Comparison of ENCODE assay signal across 21 cellular contexts in genomic region chr2:190515687-190516086, GRCh38. TPM values are rescaled to one million over a fixed set of nuclear protein-coding genes. Genes with fewer than 3 reads are reported as not detected.
DNase-seq lines count a peak whose midpoint lies in the region; FAIRE-seq and TF ChIP-seq lines count a peak whose summit lies in the region.
"Had no signal": no experiment of that assay in that cellular context is flagged by ENCODE, and none has a peak within 500 bp of the region (broad histone marks: within the 10 kb centered on the region; RNA-seq: fewer than 3 reads in every experiment).

No MANE protein-coding gene starts in this region.

- H3K4me3 Mint-ChIP-seq in activated T-cell treated with anti-CD3 and anti-CD28 coated beads, Interleukin-2, amount 50 U/mL, for 24 hours = no peak overlapping the region
- peak overlapping the region; percentile 1 for H3K4me3 Mint-ChIP-seq in activated T-helper 1 cell treated with anti-CD3 and anti-CD28 coated beads, Interleukin-12 subunit alpha, Interleukin-12 subunit beta, Interleukin-2, Interleukin-4 antibody, amounts not matched to agents 30 ng/mL and 10 ng/mL and 1 ng/mL, durations not matched to agents 14 hours and 24 hours and 36 hours
- H3K4me3 Mint-ChIP-seq: CD14-positive monocyte, H9, nephron progenitor cell had no signal

- peaks cover 47% of the 10 kb centered on the region for H3K4me1 Mint-ChIP-seq in activated T-cell treated with anti-CD3 and anti-CD28 coated beads, Interleukin-2, amount 50 U/mL, for 24 hours (ENCODE audit: low read depth)
- H3K4me1 Mint-ChIP-seq in activated T-helper 1 cell treated with anti-CD3 and anti-CD28 coated beads, Interleukin-12 subunit alpha, Interleukin-12 subunit beta, Interleukin-2, Interleukin-4 antibody, amounts not matched to agents 30 ng/mL and 10 ng/mL and 1 ng/mL, durations not matched to agents 14 hours and 24 hours and 36 hours (ENCODE audit: low read depth) = peaks cover 38% of the 10 kb centered on the region
- H3K4me1 Mint-ChIP-seq: H9, nephron progenitor cell had no signal

- no peaks in the 10 kb centered on the region for H3K27me3 ChIP-seq in HL-60 (ENCODE audit: insufficient read depth, poor library complexity, severe bottlenecking)
- H3K27me3 ChIP-seq: gastrocnemius medialis had no signal

- TF ChIP-seq CTCF in HL-60 (IDR thresholded peaks at IDR 0.05; ENCODE audit: insufficient read depth, low read length) = no peak

- FAIRE-seq in urothelium cell line (lab: Jason Lieb, UNC) = no peak
- FAIRE-seq: HepG2 had no signal

- peaks cover 77% of the 10 kb centered on the region for H3K36me3 Mint-ChIP-seq in activated T-cell treated with anti-CD3 and anti-CD28 coated beads, Interleukin-2, amount 50 U/mL, for 24 hours (ENCODE audit: low read depth)
- H3K36me3 Mint-ChIP-seq in activated T-helper 1 cell treated with anti-CD3 and anti-CD28 coated beads, Interleukin-12 subunit alpha, Interleukin-12 subunit beta, Interleukin-2, Interleukin-4 antibody, amounts not matched to agents 30 ng/mL and 10 ng/mL and 1 ng/mL, durations not matched to agents 14 hours and 24 hours and 36 hours (ENCODE audit: low read depth) = peaks cover 32% of the 10 kb centered on the region

- H3K27ac Mint-ChIP-seq in activated T-cell treated with anti-CD3 and anti-CD28 coated beads, Interleukin-2, amount 50 U/mL, for 24 hours = peak overlapping the region; percentile 67
- peak overlapping the region; percentile 64 for H3K27ac Mint-ChIP-seq in activated T-helper 1 cell treated with anti-CD3 and anti-CD28 coated beads, Interleukin-12 subunit alpha, Interleukin-12 subunit beta, Interleukin-2, Interleukin-4 antibody, amounts not matched to agents 30 ng/mL and 10 ng/mL and 1 ng/mL, durations not matched to agents 14 hours and 24 hours and 36 hours
- H3K27ac Mint-ChIP-seq: H9, nephron progenitor cell had no signal

- H3K27me3 Mint-ChIP-seq in activated T-cell treated with anti-CD3 and anti-CD28 coated beads, Interleukin-2, amount 50 U/mL, for 24 hours = no peaks in the 10 kb centered on the region
- H3K27me3 Mint-ChIP-seq in activated T-helper 1 cell treated with anti-CD3 and anti-CD28 coated beads, Interleukin-12 subunit alpha, Interleukin-12 subunit beta, Interleukin-2, Interleukin-4 antibody, amounts not matched to agents 30 ng/mL and 10 ng/mL and 1 ng/mL, durations not matched to agents 14 hours and 24 hours and 36 hours (ENCODE audit: insufficient read depth) = no peaks in the 10 kb centered on the region

- peak overlapping the region; percentile 37 for H3K27ac ChIP-seq in HL-60 (replicated peaks)
- H3K27ac ChIP-seq: gastrocnemius medialis had no signal

- H3K4me3 ChIP-seq in HL-60 (replicated peaks; ENCODE audit: insufficient read depth, low read length) = no peak overlapping the region
- H3K4me3 ChIP-seq: gastrocnemius medialis had no signal

- no peaks in the 10 kb centered on the region for H3K9me3 Mint-ChIP-seq in activated T-cell treated with anti-CD3 and anti-CD28 coated beads, Interleukin-2, amount 50 U/mL, for 24 hours
- H3K9me3 Mint-ChIP-seq in activated T-helper 1 cell treated with anti-CD3 and anti-CD28 coated beads, Interleukin-12 subunit alpha, Interleukin-12 subunit beta, Interleukin-2, Interleukin-4 antibody, amounts not matched to agents 30 ng/mL and 10 ng/mL and 1 ng/mL, durations not matched to agents 14 hours and 24 hours and 36 hours = no peaks in the 10 kb centered on the region
- H3K9me3 Mint-ChIP-seq: H9, nephron progenitor cell had no signal

- intact Hi-C loops in activated T-helper 1 cell treated with anti-CD3 and anti-CD28 coated beads, Interleukin-12 subunit alpha, Interleukin-12 subunit beta, Interleukin-2, Interleukin-4 antibody, amounts not matched to agents 30 ng/mL and 10 ng/mL and 1 ng/mL, durations not matched to agents 14 hours and 24 hours and 36 hours (cut with micrococcal nuclease) = loop anchor here (1.0 to 10.0 kb wide), 5 partner anchors 18 to 431 kb away; partner anchors contain the start of gene MFSD6

- DNase-seq in activated T-cell treated with anti-CD3 and anti-CD28 coated beads, Interleukin-2, amount 50 U/mL, for 24 hours = no peak
- DNase-seq in activated T-cell treated with anti-CD3 and anti-CD28 coated beads for 4 hours (no peak), HL-60 (ENCODE audit: low read depth in 1 of 2, low spot score in 1 of 2) (no peak), renal cortical epithelial cell (ENCODE audit: low read depth) (peak; percentile 50), HPDE6-E6E7 (ENCODE audit: extremely low spot score) (no peak), urothelium cell line (ENCODE audit: low spot score) (no peak)
- no peak for DNase-seq in activated T-helper 1 cell treated with anti-CD3 and anti-CD28 coated beads, Interleukin-12 subunit alpha, Interleukin-12 subunit beta, Interleukin-2, Interleukin-4 antibody, amounts not matched to agents 30 ng/mL and 10 ng/mL and 1 ng/mL, durations not matched to agents 14 hours and 24 hours and 36 hours (ENCODE audit: low spot score)
- DNase-seq in stimulated activated CD4-positive, alpha-beta T cell treated with anti-CD3 and anti-CD28 coated beads, Interleukin-15, amount 100 ng/mL, for 24 hours = no peak
- DNase-seq: DMS153, erythroblast, gastrocnemius medialis, H9, mesendoderm, NCI-H1694, NCI-H2227 treated with DMSO at 0.1 percent for 48 hours, NCI-H82, nephron progenitor cell, PC-3, posterior cingulate gyrus had no signal

RNA-seq across cellular contexts. Expression of gene NEMP2, which starts 18.8 kb away (rescaled TPM):
- total RNA-seq in activated T-helper 1 cell treated with anti-CD3 and anti-CD28 coated beads, Interleukin-12 subunit alpha, Interleukin-12 subunit beta, Interleukin-2, Interleukin-4 antibody, amounts not matched to agents 30 ng/mL and 10 ng/mL and 1 ng/mL, durations not matched to agents 14 hours and 24 hours and 36 hours = 11.7 and 13.6 TPM in 2 replicates
- 7.9 and 15.8 TPM in 2 replicates for total RNA-seq in renal cortical epithelial cell
